ENCODE assay signal across 1 cellular context in the genomic region with DNA sequence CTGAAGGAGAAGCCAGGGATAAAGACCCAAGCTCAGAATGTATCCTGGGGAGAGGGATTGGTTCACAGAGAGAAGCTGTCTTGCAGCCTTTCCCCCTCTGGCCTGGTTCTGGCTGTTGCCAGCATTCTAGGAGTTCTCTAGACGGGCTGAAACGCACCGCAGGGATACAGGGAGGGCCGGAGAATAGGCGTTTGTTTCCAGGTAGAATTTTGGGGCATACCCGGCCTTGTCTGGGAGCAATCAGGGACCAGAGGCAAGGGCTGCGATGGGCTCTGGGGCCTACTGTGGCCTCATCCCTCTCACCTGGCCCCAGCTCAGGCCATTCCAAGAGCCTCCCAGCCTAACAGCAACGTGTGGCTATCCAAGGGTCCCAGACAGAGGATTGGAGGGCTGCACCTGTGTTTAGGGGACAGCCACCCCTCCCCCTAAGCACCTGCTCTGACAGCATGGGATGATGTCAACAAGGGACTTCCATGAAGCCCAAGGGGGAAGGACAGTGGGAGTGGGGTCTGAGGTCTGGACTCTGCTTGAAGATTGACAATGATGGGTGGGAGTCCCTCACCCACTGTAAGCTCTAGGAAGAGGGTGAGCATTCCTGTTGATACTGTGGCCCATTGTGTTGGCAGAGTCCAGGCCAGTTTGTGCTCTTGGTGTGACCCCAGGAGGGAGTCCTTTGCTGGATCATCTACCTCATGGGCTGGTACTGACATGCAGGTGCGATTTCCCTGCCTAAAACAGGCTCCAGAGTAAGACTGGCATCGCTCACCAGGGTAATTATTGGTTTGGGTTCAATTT.
TF ChIP-seq lines count a peak whose summit lies in the region.

No MANE protein-coding gene starts in this region.

TF ChIP-seq in HCT116, 20 proteins besides CTCF, POLR2A, EP300 and RAD21 (continued from another document):
- TF ChIP-seq, protein P1, sequence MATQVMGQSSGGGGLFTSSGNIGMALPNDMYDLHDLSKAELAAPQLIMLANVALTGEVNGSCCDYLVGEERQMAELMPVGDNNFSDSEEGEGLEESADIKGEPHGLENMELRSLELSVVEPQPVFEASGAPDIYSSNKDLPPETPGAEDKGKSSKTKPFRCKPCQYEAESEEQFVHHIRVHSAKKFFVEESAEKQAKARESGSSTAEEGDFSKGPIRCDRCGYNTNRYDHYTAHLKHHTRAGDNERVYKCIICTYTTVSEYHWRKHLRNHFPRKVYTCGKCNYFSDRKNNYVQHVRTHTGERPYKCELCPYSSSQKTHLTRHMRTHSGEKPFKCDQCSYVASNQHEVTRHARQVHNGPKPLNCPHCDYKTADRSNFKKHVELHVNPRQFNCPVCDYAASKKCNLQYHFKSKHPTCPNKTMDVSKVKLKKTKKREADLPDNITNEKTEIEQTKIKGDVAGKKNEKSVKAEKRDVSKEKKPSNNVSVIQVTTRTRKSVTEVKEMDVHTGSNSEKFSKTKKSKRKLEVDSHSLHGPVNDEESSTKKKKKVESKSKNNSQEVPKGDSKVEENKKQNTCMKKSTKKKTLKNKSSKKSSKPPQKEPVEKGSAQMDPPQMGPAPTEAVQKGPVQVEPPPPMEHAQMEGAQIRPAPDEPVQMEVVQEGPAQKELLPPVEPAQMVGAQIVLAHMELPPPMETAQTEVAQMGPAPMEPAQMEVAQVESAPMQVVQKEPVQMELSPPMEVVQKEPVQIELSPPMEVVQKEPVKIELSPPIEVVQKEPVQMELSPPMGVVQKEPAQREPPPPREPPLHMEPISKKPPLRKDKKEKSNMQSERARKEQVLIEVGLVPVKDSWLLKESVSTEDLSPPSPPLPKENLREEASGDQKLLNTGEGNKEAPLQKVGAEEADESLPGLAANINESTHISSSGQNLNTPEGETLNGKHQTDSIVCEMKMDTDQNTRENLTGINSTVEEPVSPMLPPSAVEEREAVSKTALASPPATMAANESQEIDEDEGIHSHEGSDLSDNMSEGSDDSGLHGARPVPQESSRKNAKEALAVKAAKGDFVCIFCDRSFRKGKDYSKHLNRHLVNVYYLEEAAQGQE (IDR thresholded peaks at IDR 0.05; ENCODE audit: low read depth): no peak
- no peak for TF ChIP-seq SIN3A (IDR thresholded peaks at IDR 0.05; ENCODE audit: low read depth)
